11 cellular contexts compared by ENCODE assay signal in genomic region chr3:124768812-124769211, GRCh38. TPM values are rescaled to one million over a fixed set of nuclear protein-coding genes. Genes with fewer than 3 reads are reported as not detected.
A peak's percentile ranks its signal among the peaks of the same experiment; 100 is the strongest.
DNase-seq lines count a peak whose midpoint lies in the region; ATAC-seq, FAIRE-seq and TF ChIP-seq lines count a peak whose summit lies in the region.
"Had no signal": no experiment of that assay in that cellular context is flagged by ENCODE, and none has a peak within 500 bp of the region (broad histone marks: within the 10 kb centered on the region; RNA-seq: fewer than 3 reads in every experiment).

No MANE protein-coding gene starts in this region.

- peak; percentile 71 for FAIRE-seq in GM12878 (lab: Jason Lieb, UNC)
- no peak for FAIRE-seq in kidney (lab: Jason Lieb, UNC)
- FAIRE-seq: G401.6 had no signal

- ATAC-seq in activated T-cell treated with anti-CD3 and anti-CD28 coated beads, Interleukin-2, amount 50 U/mL, for 72 hours (replicated peaks in 1 of 2) = peak; percentile 60 to 69
- ATAC-seq in GM12878 = peak; percentile 93
- peak; percentile 42 for ATAC-seq in stimulated activated effector memory CD8-positive, alpha-beta T cell treated with anti-CD3 and anti-CD28 coated beads, Interleukin-12 subunit alpha, Interleukin-12 subunit beta, amount 100 ng/mL, for 72 hours

- H3K9me2 ChIP-seq in PC-9 (ENCODE audit: insufficient read depth) = no peaks in the 10 kb centered on the region

- H3K4me3 ChIP-seq in GM12878 (no peak overlapping the region), PC-9 (no peak overlapping the region), kidney (ENCODE audit: low read length in 2 of 2) (no peak overlapping the region)
- H3K4me3 ChIP-seq: thoracic aorta had no signal

- H2AFZ ChIP-seq in GM12878 (ENCODE audit: control insufficient read depth, low read depth, low read length) (no peak overlapping the region), PC-9 (no peak overlapping the region)

- H3K27me3 Mint-ChIP-seq in activated T-cell treated with anti-CD3 and anti-CD28 coated beads, Interleukin-2, amount 50 U/mL, for 72 hours (ENCODE audit: low read depth) = peaks cover 31% of the 10 kb centered on the region

- H3K9me3 ChIP-seq in GM12878 (replicated peaks; ENCODE audit: control insufficient read depth, insufficient read depth, low read length) = no peaks in the 10 kb centered on the region
- no peaks in the 10 kb centered on the region for H3K9me3 ChIP-seq in PC-9 (ENCODE audit: insufficient read depth, low read depth)
- H3K9me3 ChIP-seq in kidney (ENCODE audit: control insufficient read depth in 1 of 2, low read length in 2 of 2) = no peaks in the 10 kb centered on the region
- H3K9me3 ChIP-seq: thoracic aorta had no signal

- CTCF ChIA-PET in GM12878 (lab: Yijun Ruan, JAX) (interaction anchor here (0.7 to 14.8 kb wide), 20 partner anchors 8 to 817 kb away, joined by 3 to 551 read pairs (median 4); no protein-coding TSS in a partner anchor), PC-9 (lab: Charles Lee) (no interaction called here)

- H3K4me1 Mint-ChIP-seq in activated T-cell treated with anti-CD3 and anti-CD28 coated beads, Interleukin-2, amount 50 U/mL, for 72 hours (ENCODE audit: low read depth) = no peaks in the 10 kb centered on the region
- no peaks in the 10 kb centered on the region for H3K4me1 Mint-ChIP-seq in stimulated activated effector memory CD8-positive, alpha-beta T cell treated with anti-CD3 and anti-CD28 coated beads, Interleukin-12 subunit alpha, Interleukin-12 subunit beta, amount 100 ng/mL, for 72 hours
- H3K4me1 Mint-ChIP-seq: naive B cell had no signal

- in situ Hi-C loops in GM12878 (cut with MboI) = no loop called here

- H3K4me2 ChIP-seq in GM12878 (ENCODE audit: control insufficient read depth, insufficient read depth) = no peak overlapping the region
- no peak overlapping the region for H3K4me2 ChIP-seq in PC-9

- no peaks in the 10 kb centered on the region for H3F3A ChIP-seq in PC-9 (ENCODE audit: insufficient read depth, low read depth)

- H3K27ac ChIP-seq in GM12878 (ENCODE audit: control insufficient read depth, insufficient read depth) = no peak overlapping the region
- no peak overlapping the region for H3K27ac ChIP-seq in caudate nucleus (ENCODE audit: low read depth, low read length)
- no peak overlapping the region for H3K27ac ChIP-seq in PC-9
- no peak overlapping the region for H3K27ac ChIP-seq in kidney (ENCODE audit: low read depth in 2 of 2, low read length in 2 of 2)
- H3K27ac ChIP-seq: thoracic aorta had no signal

- no peak for TF ChIP-seq EP300 in GM12878 (IDR thresholded peaks at IDR 0.05; ENCODE audit: borderline replicate concordance in 1 of 2, control insufficient read depth in 1 of 2, low read depth in 2 of 2, low read length in 2 of 2)

- no peaks in the 10 kb centered on the region for H3K9me3 Mint-ChIP-seq in activated T-cell treated with anti-CD3 and anti-CD28 coated beads, Interleukin-2, amount 50 U/mL, for 72 hours
- H3K9me3 Mint-ChIP-seq in stimulated activated effector memory CD8-positive, alpha-beta T cell treated with anti-CD3 and anti-CD28 coated beads, Interleukin-12 subunit alpha, Interleukin-12 subunit beta, amount 100 ng/mL, for 72 hours = no peaks in the 10 kb centered on the region
- H3K9me3 Mint-ChIP-seq: naive B cell had no signal

- intact Hi-C loops in GM12878 (cut with micrococcal nuclease; ENCODE audit: unreplicated experiment) (loop anchor here (1.0 kb wide), 1 partner anchor 132 kb away; no protein-coding TSS in a partner anchor), PC-9 (cut with micrococcal nuclease; ENCODE audit: unreplicated experiment) (no loop called here), kidney (cut with DNase I) (no loop called here)

- H3K79me2 ChIP-seq in GM12878 (ENCODE audit: control insufficient read depth, insufficient read depth, low read length) = no peaks in the 10 kb centered on the region
- H3K79me2 ChIP-seq in PC-9 (ENCODE audit: low read depth) = no peaks in the 10 kb centered on the region

- no peak overlapping the region for H3K27ac Mint-ChIP-seq in activated T-cell treated with anti-CD3 and anti-CD28 coated beads, Interleukin-2, amount 50 U/mL, for 72 hours
- H3K27ac Mint-ChIP-seq in stimulated activated effector memory CD8-positive, alpha-beta T cell treated with anti-CD3 and anti-CD28 coated beads, Interleukin-12 subunit alpha, Interleukin-12 subunit beta, amount 100 ng/mL, for 72 hours = no peak overlapping the region
- H3K27ac Mint-ChIP-seq: naive B cell had no signal

- no peaks in the 10 kb centered on the region; a peak in 2 of 4 replicates for H3K27me3 ChIP-seq in GM12878 (replicated peaks in 1 of 2; ENCODE audit: control insufficient read depth in 2 of 2, insufficient read depth in 2 of 2, low read length in 1 of 2)
- H3K27me3 ChIP-seq in PC-9 (ENCODE audit: insufficient read depth, low read depth) = no peaks in the 10 kb centered on the region

- no peaks in the 10 kb centered on the region for H4K20me1 ChIP-seq in GM12878 (ENCODE audit: control insufficient read depth, insufficient read depth)
- no peaks in the 10 kb centered on the region for H4K20me1 ChIP-seq in PC-9 (ENCODE audit: insufficient read depth)

- DNase-seq in activated T-cell treated with anti-CD3 and anti-CD28 coated beads, Interleukin-2, amount 50 U/mL, for 72 hours = peak; percentile 17 to 26
- no peak for DNase-seq in activated T-cell treated with anti-CD3 and anti-CD28 coated beads, Interleukin-2, amount 50 U/mL, for 1 hour
- DNase-seq in HuH-7.5 (ENCODE audit: low spot score) = peak; percentile 64
- no peak for DNase-seq in GM12878 (ENCODE audit: low read depth, low spot score)
- no peak for DNase-seq in stimulated activated effector memory CD8-positive, alpha-beta T cell treated with anti-CD3 and anti-CD28 coated beads, Interleukin-12 subunit alpha, Interleukin-12 subunit beta, amount 100 ng/mL, for 72 hours (ENCODE audit: low spot score in 2 of 2)
- no peak for DNase-seq in caudate nucleus (lab: John Stamatoyannopoulos, UW)
- DNase-seq in PC-9 = no peak
- DNase-seq in kidney = no peak
- DNase-seq: naive B cell had no signal

- TF ChIP-seq CTCF in GM12878 (IDR thresholded peaks at IDR 0.05 in 2 of 3, conservative IDR thresholded peaks at IDR 0.05 in 1 of 3; ENCODE audit: control insufficient read depth in 2 of 3, extremely low read depth in 1 of 3, insufficient read depth in 1 of 3, low read depth in 3 of 3, low read length in 3 of 3) (peak; percentile 63 to 71 (median 65)), PC-9 (conservative IDR thresholded peaks at IDR 0.05) (no peak), kidney (IDR thresholded peaks at IDR 0.05; ENCODE audit: borderline replicate concordance, extremely low read depth, insufficient read depth) (no peak)

- H3K36me3 Mint-ChIP-seq in activated T-cell treated with anti-CD3 and anti-CD28 coated beads, Interleukin-2, amount 50 U/mL, for 72 hours (ENCODE audit: insufficient read depth in 2 of 2) = no peaks in the 10 kb centered on the region
- no peaks in the 10 kb centered on the region for H3K36me3 Mint-ChIP-seq in stimulated activated effector memory CD8-positive, alpha-beta T cell treated with anti-CD3 and anti-CD28 coated beads, Interleukin-12 subunit alpha, Interleukin-12 subunit beta, amount 100 ng/mL, for 72 hours
- H3K36me3 Mint-ChIP-seq: naive B cell had no signal

- POLR2A ChIA-PET in GM12878 (lab: Charles Lee) (no interaction called here), PC-9 (lab: Charles Lee; ENCODE audit: unreplicated experiment) (no interaction called here)

- H3K4me1 ChIP-seq in GM12878 (ENCODE audit: control insufficient read depth, insufficient read depth, low read length) (peaks cover 27% of the 10 kb centered on the region), PC-9 (replicated peaks; ENCODE audit: insufficient read depth) (no peaks in the 10 kb centered on the region; the same call in 1 of the 2 replicates), kidney (ENCODE audit: control insufficient read depth in 1 of 2, insufficient read depth in 1 of 2, low read depth in 1 of 2, low read length in 2 of 2) (peaks cover 18 to 21% of the 10 kb centered on the region in 2 donors)

- SMC1A ChIA-PET in GM12878 (lab: Charles Lee; ENCODE audit: uncharacterized antibody, unreplicated experiment) = interaction anchor here (0.7 to 6.8 kb wide), 17 partner anchors 8 to 818 kb away, joined by 3 to 88 read pairs (median 5); no protein-coding TSS in a partner anchor

- TF ChIP-seq POLR2A in GM12878 (IDR thresholded peaks at IDR 0.05; ENCODE audit: low read depth, low read length) = no peak

- H3K4me3 Mint-ChIP-seq in activated T-cell treated with anti-CD3 and anti-CD28 coated beads, Interleukin-2, amount 50 U/mL, for 72 hours = no peak overlapping the region
- no peak overlapping the region for H3K4me3 Mint-ChIP-seq in stimulated activated effector memory CD8-positive, alpha-beta T cell treated with anti-CD3 and anti-CD28 coated beads, Interleukin-12 subunit alpha, Interleukin-12 subunit beta, amount 100 ng/mL, for 72 hours
- H3K4me3 Mint-ChIP-seq: naive B cell had no signal

- RAD21 ChIA-PET in GM12878 (lab: Charles Lee; ENCODE audit: unreplicated experiment) = interaction anchor here (1.0 to 5.3 kb wide), 12 partner anchors 7 to 135 kb away, joined by 3 to 54 read pairs (median 6); no protein-coding TSS in a partner anchor

- 21% methylated on average over 7 of the region's 7 CpGs for WGBS in GM12878 (ENCODE audit: insufficient coverage, insufficient replicate concordance, low lambda C conversion rate, missing lambda C conversion rate)

- H3K36me3 ChIP-seq in GM12878 (ENCODE audit: control insufficient read depth in 2 of 2, insufficient read depth in 2 of 2, low read length in 1 of 2) (no peaks in the 10 kb centered on the region), PC-9 (ENCODE audit: low read depth) (no peaks in the 10 kb centered on the region; the same call in 1 of the 2 replicates), kidney (ENCODE audit: control insufficient read depth in 1 of 2, insufficient read depth in 2 of 2, low read length in 2 of 2) (peaks cover 36 to 37% of the 10 kb centered on the region in 2 donors)

- BruUV-seq in GM12878 (replicated peaks; lab: Mats Ljungman, UMichigan) (no TSS peak), PC-9 (replicated peaks; lab: Mats Ljungman, UMichigan) (no TSS peak)

- TF ChIP-seq RAD21 in GM12878 (IDR thresholded peaks at IDR 0.05; ENCODE audit: insufficient read depth, low read depth, low read length) = peak; percentile 53

- H3K9ac ChIP-seq in GM12878 (ENCODE audit: control insufficient read depth, insufficient read depth, low read length) (no peak overlapping the region), kidney (ENCODE audit: low read length in 2 of 2) (no peak overlapping the region)

RNA-seq across cellular contexts. Expression of gene UMPS, which starts 38.6 kb away (rescaled TPM):
- 10 to 100 TPM; 36.8 to 38.9 TPM for total RNA-seq in activated T-cell treated with anti-CD3 and anti-CD28 coated beads, Interleukin-2, amount 50 U/mL, for 72 hours
- total RNA-seq in GM12878 (2013; cell fraction: nucleolus; rRNA removed) = 58.3 and 67.9 TPM in 2 replicates
- total RNA-seq in GM12878 (2014; rRNA removed) = 35.1 and 35.9 TPM in 2 replicates
- total RNA-seq in GM12878 (2014; rRNA removed; fragmentation: Illumina TruSeq; extraction: Trizol) = 24.5 and 32.3 TPM in 2 replicates
- 46.9 and 48.8 TPM in 2 replicates for total RNA-seq in GM12878 (2021)
- 17.1 TPM for polyA plus RNA-seq in GM12878 (2011; ENCODE audit: low read depth)
- polyA plus RNA-seq in GM12878 (2011; rRNA removed) = 54.9 and 60.0 TPM in 2 replicates
- polyA plus RNA-seq in GM12878 (2011; cell fraction: cytosol; rRNA removed) = 29.2 and 37.9 TPM in 2 replicates
- 23.0 and 24.3 TPM in 2 replicates for polyA plus RNA-seq in GM12878 (2011; cell fraction: nucleus; rRNA removed)
- 19.5 and 21.0 TPM in 2 replicates for polyA plus RNA-seq in GM12878 (2012)
- 26.5 and 32.3 TPM in 2 replicates for polyA plus RNA-seq in GM12878 (2014; fragmentation: Illumina TruSeq; extraction: Trizol)
- 10 to 100 TPM; 52.1 to 69.2 TPM for polyA plus RNA-seq in GM12878 (2014; fragmentation: Nextera tagmentation; extraction: Ambion mirVana)
- polyA plus RNA-seq in GM12878 (2014; rRNA removed) = 30.6 and 31.9 TPM in 2 replicates
- polyA plus RNA-seq in GM12878 (2016; fragmentation: Nextera tagmentation; extraction: Ambion mirVana) = 10 to 100 TPM; 74.0 to 82.8 TPM
- polyA minus RNA-seq in GM12878 (2011; rRNA and poly(A)+ RNA removed) = 36.8 and 38.3 TPM in 2 replicates
- 11.4 and 11.5 TPM in 2 replicates for polyA minus RNA-seq in GM12878 (2011; cell fraction: cytosol; rRNA and poly(A)+ RNA removed)
- 7.7 and 16.5 TPM in 2 replicates for polyA minus RNA-seq in GM12878 (2011; cell fraction: nucleus; rRNA and poly(A)+ RNA removed)
- 35.6 and 61.8 TPM in 2 replicates for total RNA-seq in PC-9 (2021)
- 24.7 TPM for total RNA-seq in kidney
- polyA plus RNA-seq in kidney (ENCODE audit: insufficient read depth, low read depth, low replicate concordance) = 25.7 TPM

Comparison
In these comparisons a context has a peak if more than half of its experiments do, and no peak if none do; other contexts are left out.
1. DNase-seq: peak in activated T-cell treated with anti-CD3 and anti-CD28 coated beads, Interleukin-2, amount 50 U/mL, for 72 hours (2 of 2) and HuH-7.5 (single experiment); none in activated T-cell treated with anti-CD3 and anti-CD28 coated beads, Interleukin-2, amount 50 U/mL, for 1 hour (single experiment), GM12878 (single experiment), stimulated activated effector memory CD8-positive, alpha-beta T cell treated with anti-CD3 and anti-CD28 coated beads, Interleukin-12 subunit alpha, Interleukin-12 subunit beta, amount 100 ng/mL, for 72 hours (0 of 2), caudate nucleus (0 of 61), PC-9 (0 of 2) and kidney (single experiment).
2. ATAC-seq: peak in every context shown above with its lines; median percentile 93 in GM12878; 64 in activated T-cell treated with anti-CD3 and anti-CD28 coated beads, Interleukin-2, amount 50 U/mL, for 72 hours; 42 in stimulated activated effector memory CD8-positive, alpha-beta T cell treated with anti-CD3 and anti-CD28 coated beads, Interleukin-12 subunit alpha, Interleukin-12 subunit beta, amount 100 ng/mL, for 72 hours.
3. CTCF ChIP-seq: peak in GM12878 (3 of 3); none in PC-9 (single experiment) and kidney (single experiment).